19 cellular contexts compared by ENCODE assay signal in genomic region chrX:154269245-154269644, GRCh38. TPM values are rescaled to one million over a fixed set of nuclear protein-coding genes. Genes with fewer than 3 reads are reported as not detected.
"Had no signal": no experiment of that assay in that cellular context is flagged by ENCODE, and none has a peak within 500 bp of the region (broad histone marks: within the 10 kb centered on the region; RNA-seq: fewer than 3 reads in every experiment).

No MANE protein-coding gene starts in this region.

RNA-seq across cellular contexts. Expression of gene OPN1MW3, which starts 11.9 kb away (rescaled TPM):
- total RNA-seq: activated naive CD4-positive, alpha-beta T cell treated with anti-CD3 and anti-CD28 coated beads for 36 hours; activated naive CD4-positive, alpha-beta T cell treated with anti-CD3 and anti-CD28 coated beads, Interleukin-2, amount 50 U/mL, for 72 hours; activated naive CD8-positive, alpha-beta T cell treated with anti-CD3 and anti-CD28 coated beads for 36 hours; activated naive CD8-positive, alpha-beta T cell treated with anti-CD3 and anti-CD28 coated beads, Interleukin-2, amount 10 ng/mL, durations not matched to agents 7 days and 5 days; activated T-cell treated with anti-CD3 and anti-CD28 coated beads, Interleukin-2, amount 50 U/mL, for 4 hours; activated T-cell treated with anti-CD3 and anti-CD28 coated beads, Interleukin-2, amount 50 U/mL, for 72 hours; activated T-helper 1 cell treated with anti-CD3 and anti-CD28 coated beads, Interleukin-12 subunit alpha, Interleukin-12 subunit beta, Interleukin-2, Interleukin-4 antibody, amounts not matched to agents 30 ng/mL and 10 ng/mL and 1 ng/mL, durations not matched to agents 14 hours and 24 hours and 36 hours; activated T-helper 17 cell treated with anti-CD3 and anti-CD28 coated beads, Interleukin-2, amount 50 U/mL, for 72 hours; activated T-helper 2 cell treated with anti-CD3 and anti-CD28 coated beads, Interferon-gamma antibody, Interleukin-2, Interleukin-4, amounts not matched to agents 10 μg/mL and 5 μg/mL and 100 μg/mL, durations not matched to agents 14 hours and 24 hours and 36 hours; adrenal gland; aorta; ascending aorta; astrocyte; breast epithelium; bronchial epithelial cell; cardiac muscle cell; cardiac septum; cerebellum had no signal
- polyA plus RNA-seq: adipose tissue, adrenal gland, aorta, cardiac muscle cell had no signal

RNA-seq across cellular contexts. Expression of gene TEX28, which starts 25.7 kb away (rescaled TPM):
- total RNA-seq: activated naive CD4-positive, alpha-beta T cell treated with anti-CD3 and anti-CD28 coated beads for 36 hours; activated naive CD4-positive, alpha-beta T cell treated with anti-CD3 and anti-CD28 coated beads, Interleukin-2, amount 50 U/mL, for 72 hours; activated naive CD8-positive, alpha-beta T cell treated with anti-CD3 and anti-CD28 coated beads for 36 hours; activated naive CD8-positive, alpha-beta T cell treated with anti-CD3 and anti-CD28 coated beads, Interleukin-2, amount 10 ng/mL, durations not matched to agents 7 days and 5 days; activated T-cell treated with anti-CD3 and anti-CD28 coated beads, Interleukin-2, amount 50 U/mL, for 4 hours; activated T-cell treated with anti-CD3 and anti-CD28 coated beads, Interleukin-2, amount 50 U/mL, for 72 hours; activated T-helper 1 cell treated with anti-CD3 and anti-CD28 coated beads, Interleukin-12 subunit alpha, Interleukin-12 subunit beta, Interleukin-2, Interleukin-4 antibody, amounts not matched to agents 30 ng/mL and 10 ng/mL and 1 ng/mL, durations not matched to agents 14 hours and 24 hours and 36 hours; activated T-helper 17 cell treated with anti-CD3 and anti-CD28 coated beads, Interleukin-2, amount 50 U/mL, for 72 hours; activated T-helper 2 cell treated with anti-CD3 and anti-CD28 coated beads, Interferon-gamma antibody, Interleukin-2, Interleukin-4, amounts not matched to agents 10 μg/mL and 5 μg/mL and 100 μg/mL, durations not matched to agents 14 hours and 24 hours and 36 hours; aorta; ascending aorta; astrocyte; breast epithelium; bronchial epithelial cell; cardiac muscle cell; cardiac septum; cerebellum had no signal
- polyA plus RNA-seq: adipose tissue, aorta, cardiac muscle cell had no signal

RNA-seq across cellular contexts. Expression of gene TKTL1, which starts 26.4 kb away (rescaled TPM):
- total RNA-seq: activated naive CD4-positive, alpha-beta T cell treated with anti-CD3 and anti-CD28 coated beads for 36 hours; activated T-cell treated with anti-CD3 and anti-CD28 coated beads, Interleukin-2, amount 50 U/mL, for 4 hours; ascending aorta; astrocyte; bronchial epithelial cell; cardiac muscle cell had no signal
- polyA plus RNA-seq: aorta, cardiac muscle cell had no signal

RNA-seq across cellular contexts. Expression of gene OPN1MW2, which starts 49.7 kb away (rescaled TPM):
- total RNA-seq: activated naive CD4-positive, alpha-beta T cell treated with anti-CD3 and anti-CD28 coated beads for 36 hours; activated naive CD4-positive, alpha-beta T cell treated with anti-CD3 and anti-CD28 coated beads, Interleukin-2, amount 50 U/mL, for 72 hours; activated naive CD8-positive, alpha-beta T cell treated with anti-CD3 and anti-CD28 coated beads for 36 hours; activated naive CD8-positive, alpha-beta T cell treated with anti-CD3 and anti-CD28 coated beads, Interleukin-2, amount 10 ng/mL, durations not matched to agents 7 days and 5 days; activated T-cell treated with anti-CD3 and anti-CD28 coated beads, Interleukin-2, amount 50 U/mL, for 4 hours; activated T-cell treated with anti-CD3 and anti-CD28 coated beads, Interleukin-2, amount 50 U/mL, for 72 hours; activated T-helper 1 cell treated with anti-CD3 and anti-CD28 coated beads, Interleukin-12 subunit alpha, Interleukin-12 subunit beta, Interleukin-2, Interleukin-4 antibody, amounts not matched to agents 30 ng/mL and 10 ng/mL and 1 ng/mL, durations not matched to agents 14 hours and 24 hours and 36 hours; activated T-helper 17 cell treated with anti-CD3 and anti-CD28 coated beads, Interleukin-2, amount 50 U/mL, for 72 hours; activated T-helper 2 cell treated with anti-CD3 and anti-CD28 coated beads, Interferon-gamma antibody, Interleukin-2, Interleukin-4, amounts not matched to agents 10 μg/mL and 5 μg/mL and 100 μg/mL, durations not matched to agents 14 hours and 24 hours and 36 hours; adrenal gland; aorta; ascending aorta; astrocyte; breast epithelium; bronchial epithelial cell; cardiac muscle cell; cardiac septum; cerebellum had no signal
- polyA plus RNA-seq: adipose tissue, adrenal gland, aorta, cardiac muscle cell had no signal
